Comparison of ENCODE assay signal across 9 cellular contexts in genomic region chr3:66989860-66990696, GRCh38. TPM values are rescaled to one million over a fixed set of nuclear protein-coding genes. Genes with fewer than 3 reads are reported as not detected.
DNase-seq lines count a peak whose midpoint lies in the region; ATAC-seq, FAIRE-seq and TF ChIP-seq lines count a peak whose summit lies in the region.
"Had no signal": no experiment of that assay in that cellular context is flagged by ENCODE, and none has a peak within 500 bp of the region (broad histone marks: within the 10 kb centered on the region; RNA-seq: fewer than 3 reads in every experiment).

No MANE protein-coding gene starts in this region.

- H4K20me1 ChIP-seq in K562 (replicated peaks; ENCODE audit: control insufficient read depth, insufficient read depth, low read length): no peaks in the 10 kb centered on the region

- H3K9me3 ChIP-seq in K562 (replicated peaks; ENCODE audit: control insufficient read depth, insufficient read depth, low read depth, low read length): no peaks in the 10 kb centered on the region
- H3K9me3 ChIP-seq: neutrophil had no signal

- no peak overlapping the region for H3K4me2 ChIP-seq in K562 (ENCODE audit: insufficient read depth, low read length)

- no peak overlapping the region for H3K4me3 ChIP-seq in K562

- H3K79me2 ChIP-seq in K562 (ENCODE audit: control insufficient read depth, insufficient read depth, low read length): no peaks in the 10 kb centered on the region

- H3K27me3 ChIP-seq in K562 (ENCODE audit: control insufficient read depth in 2 of 2, insufficient read depth in 2 of 2, low read length in 2 of 2): no peaks in the 10 kb centered on the region

- POLR2A ChIA-PET in K562 (lab: Yijun Ruan, JAX): interaction anchor here (0.5 to 1.3 kb wide), 2 partner anchors 18 to 30 kb away, joined by 3 read pairs; no protein-coding TSS in a partner anchor

- H3K9ac ChIP-seq in K562 (ENCODE audit: insufficient read depth in 1 of 2, low read depth in 2 of 2, low read length in 2 of 2): no peak overlapping the region

- peak; percentile 74 to 83 for TF ChIP-seq RAD21 in K562 (CRISPR knock-in tag; conservative IDR thresholded peaks at IDR 0.05 in 1 of 2, IDR thresholded peaks at IDR 0.05 in 1 of 2)

- CTCF ChIA-PET in K562 (lab: Yijun Ruan, JAX; ENCODE audit: low intra/inter-chr PET ratio): interaction anchor here (1.1 kb wide), 1 partner anchor 48 kb away, joined by 6 read pairs; no protein-coding TSS in a partner anchor
- CTCF ChIA-PET in activated naive CD4-positive, alpha-beta T cell treated with anti-CD3 and anti-CD28 coated beads for 36 hours (lab: Charles Lee): interaction anchor here (0.5 to 3.6 kb wide), 8 partner anchors 9 to 66 kb away, joined by 3 to 56 read pairs (median 4); no protein-coding TSS in a partner anchor

- H3K4me1 ChIP-seq in K562 (replicated peaks in 1 of 2; ENCODE audit: control insufficient read depth in 2 of 2, insufficient read depth in 2 of 2, low read length in 2 of 2): peaks cover 0 to 13% of the 10 kb centered on the region in 2 experiments; a peak in 2 of 5 replicates

- FAIRE-seq in K562 (lab: Jason Lieb, UNC): peak; percentile 60

- no peaks in the 10 kb centered on the region for H3K4me1 Mint-ChIP-seq in activated naive CD4-positive, alpha-beta T cell treated with anti-CD3 and anti-CD28 coated beads for 36 hours (ENCODE audit: low read depth)
- no peaks in the 10 kb centered on the region for H3K4me1 Mint-ChIP-seq in natural killer cell

- H2AFZ ChIP-seq in K562 (ENCODE audit: low read depth, low read length): peak overlapping the region; percentile 77

- 51% methylated on average over 6 of the region's 7 CpGs for WGBS in K562 (ENCODE audit: insufficient coverage, low coverage, missing lambda C conversion rate)

- TF ChIP-seq CTCF in K562 (IDR thresholded peaks at IDR 0.05 in 2 of 3, conservative IDR thresholded peaks at IDR 0.05 in 1 of 3; ENCODE audit: insufficient read depth in 2 of 3, low read depth in 1 of 3, low read length in 3 of 3) (peak in 2 of 3 experiments; percentile 44 to 68; a peak in 3 of 6 replicates), natural killer cell (IDR thresholded peaks at IDR 0.05) (no peak)

- H3K27me3 Mint-ChIP-seq in activated naive CD4-positive, alpha-beta T cell treated with anti-CD3 and anti-CD28 coated beads for 36 hours (ENCODE audit: low read depth): peaks cover 2% of the 10 kb centered on the region
- peaks cover 24 to 32% of the 10 kb centered on the region in 2 donors for H3K27me3 Mint-ChIP-seq in natural killer cell (ENCODE audit: low read depth in 2 of 2)

- 0 out of 3 replicates have a peak overlapping the region, but pooled peaks have one; percentile 14 for H3K27ac ChIP-seq in K562 (ENCODE audit: extremely low read depth, low read depth, low read length)
- H3K27ac ChIP-seq: neutrophil had no signal

- H3K36me3 Mint-ChIP-seq in activated naive CD4-positive, alpha-beta T cell treated with anti-CD3 and anti-CD28 coated beads for 36 hours (ENCODE audit: low read depth): no peaks in the 10 kb centered on the region
- no peaks in the 10 kb centered on the region for H3K36me3 Mint-ChIP-seq in natural killer cell

- H3K9me1 ChIP-seq in K562 (ENCODE audit: control insufficient read depth, insufficient read depth, low read length): no peaks in the 10 kb centered on the region

- BruUV-seq in K562 (replicated peaks; lab: Mats Ljungman, UMichigan): no TSS peak

- intact Hi-C loops in K562 (cut with micrococcal nuclease) (loop anchor here (1.0 to 2.0 kb wide), 2 partner anchors 17 to 47 kb away; no protein-coding TSS in a partner anchor), natural killer cell (cut with micrococcal nuclease) (no loop called here)
- intact Hi-C loops in activated naive CD4-positive, alpha-beta T cell treated with anti-CD3 and anti-CD28 coated beads for 36 hours (cut with micrococcal nuclease): no loop called here

- DNase-seq in G401 (ENCODE audit: low spot score): peak; percentile 10
- peak; percentile 20 to 40 (median 25) for DNase-seq in K562 (ENCODE audit: extremely low read depth in 1 of 4, low spot score in 3 of 4)
- no peak for DNase-seq in NCI-H1694 (lab: John Stamatoyannopoulos, UW)
- DNase-seq in NCI-H510A treated with DMSO at 0.1 percent for 48 hours (lab: John Stamatoyannopoulos, UW): no peak
- DNase-seq in activated naive CD4-positive, alpha-beta T cell treated with anti-CD3 and anti-CD28 coated beads for 36 hours: no peak
- DNase-seq in natural killer cell: no peak

- H3K4me3 Mint-ChIP-seq in activated naive CD4-positive, alpha-beta T cell treated with anti-CD3 and anti-CD28 coated beads for 36 hours: no peak overlapping the region
- no peak overlapping the region for H3K4me3 Mint-ChIP-seq in natural killer cell

- TF ChIP-seq EP300 in K562 (IDR thresholded peaks at IDR 0.05; ENCODE audit: low read length): no peak

- no peaks in the 10 kb centered on the region for H3K9me3 Mint-ChIP-seq in activated naive CD4-positive, alpha-beta T cell treated with anti-CD3 and anti-CD28 coated beads for 36 hours
- no peaks in the 10 kb centered on the region for H3K9me3 Mint-ChIP-seq in natural killer cell

- no peak overlapping the region for H3K27ac Mint-ChIP-seq in activated naive CD4-positive, alpha-beta T cell treated with anti-CD3 and anti-CD28 coated beads for 36 hours
- no peak overlapping the region for H3K27ac Mint-ChIP-seq in natural killer cell

- no peak for TF ChIP-seq POLR2A in K562 (conservative IDR thresholded peaks at IDR 0.05)

- ATAC-seq in GM19455 (IDR thresholded peaks at IDR 0.05; ENCODE audit: unreplicated experiment): peak; percentile 79
- ATAC-seq in HG03439 (IDR thresholded peaks at IDR 0.05; ENCODE audit: unreplicated experiment): peak; percentile 80
- ATAC-seq in K562: peak; percentile 85
- ATAC-seq in natural killer cell: no peak

- H3K36me3 ChIP-seq in K562 (ENCODE audit: control insufficient read depth, insufficient read depth, low read length): no peaks in the 10 kb centered on the region
- H3K36me3 ChIP-seq: neutrophil had no signal

- in situ Hi-C loops in G401 (cut with HindIII; ENCODE audit: low sequenced_read_pairs): no loop called here
- in situ Hi-C loops in K562 (cut with MboI): no loop called here

TF ChIP-seq in K562, 482 proteins besides CTCF, POLR2A, EP300 and RAD21 (continues in another document):
- TF ChIP-seq ZFP30 (CRISPR knock-in tag; IDR thresholded peaks at IDR 0.05; ENCODE audit: borderline replicate concordance) (no peak), FOSL1 (tag; conservative IDR thresholded peaks at IDR 0.05) (0 out of 2 replicates have a peak, but pooled peaks have one; percentile 34), ZNF592 (IDR thresholded peaks at IDR 0.05) (no peak)

RNA-seq across cellular contexts. Expression of gene KBTBD8, which starts 8.0 kb away (rescaled TPM):
- total RNA-seq in G401 (2014; rRNA removed; shearing (Covaris generic)): 9.8 and 19.1 TPM in 2 replicates
- 7.1 and 16.3 TPM in 2 replicates for total RNA-seq in K562 (2011; cell fraction: chromatin; rRNA removed; ENCODE audit: low replicate concordance)
- 2.1 and 2.8 TPM in 2 replicates for total RNA-seq in K562 (2011; cell fraction: nucleolus; rRNA removed)
- total RNA-seq in K562 (2011; cell fraction: nucleoplasm; rRNA removed): 6.5 and 6.6 TPM in 2 replicates
- 2.7 and 4.8 TPM in 2 replicates for total RNA-seq in K562 (2014; rRNA removed)
- 9.1 and 10.9 TPM in 2 replicates for total RNA-seq in K562 (2014; rRNA removed; fragmentation: Illumina TruSeq; extraction: Trizol)
- 9.1 and 10.5 TPM in 2 replicates for total RNA-seq in K562 (2015; rRNA removed; fragmentation: Illumina TruSeq; extraction: Trizol)
- total RNA-seq in K562 (2021): 7.7 and 7.8 TPM in 2 replicates
- 4.5 and 5.9 TPM in 2 replicates for polyA plus RNA-seq in K562 (2011; rRNA removed)
- polyA plus RNA-seq in K562 (2011; cell fraction: cytosol; rRNA removed): 0.39 and 2.1 TPM in 2 replicates
- 2.3 and 2.8 TPM in 2 replicates for polyA plus RNA-seq in K562 (2011; cell fraction: nucleus; rRNA removed)
- 3.8 and 3.9 TPM in 2 replicates for polyA plus RNA-seq in K562 (2012)
- 5.6 and 6.5 TPM in 2 replicates for polyA plus RNA-seq in K562 (2014; fragmentation: Illumina TruSeq; extraction: Trizol)
- 1 to 10 TPM; 2.8 to 3.7 TPM for polyA plus RNA-seq in K562 (2014; fragmentation: Nextera tagmentation; extraction: Ambion mirVana)
- polyA plus RNA-seq in K562 (2014; rRNA removed): 3.6 and 4.4 TPM in 2 replicates
- 10.6 and 12.0 TPM in 2 replicates for polyA minus RNA-seq in K562 (2011; rRNA and poly(A)+ RNA removed)
- 1.5 and 3.4 TPM in 2 replicates for polyA minus RNA-seq in K562 (2011; cell fraction: cytosol; rRNA and poly(A)+ RNA removed)
- polyA minus RNA-seq in K562 (2011; cell fraction: nucleus; rRNA and poly(A)+ RNA removed): 3.2 and 8.4 TPM in 2 replicates
- total RNA-seq in activated naive CD4-positive, alpha-beta T cell treated with anti-CD3 and anti-CD28 coated beads for 36 hours: 1 to 10 TPM; 6.8 to 7.4 TPM
- total RNA-seq in natural killer cell: 10 to 100 TPM in 2 of 3 donors, 1 to 10 TPM in 1; 8.6 to 11.8 (median 10.8) TPM

Comparison
In these comparisons a context has a peak if more than half of its experiments do, and no peak if none do; other contexts are left out.
1. DNase-seq: peak in G401 (single experiment) and K562 (4 of 4); none in NCI-H1694 (single experiment), NCI-H510A treated with DMSO at 0.1 percent for 48 hours (single experiment), activated naive CD4-positive, alpha-beta T cell treated with anti-CD3 and anti-CD28 coated beads for 36 hours (single experiment) and natural killer cell (single experiment).
2. ATAC-seq: peak in GM19455 (single experiment), HG03439 (single experiment) and K562 (single experiment); none in natural killer cell (0 of 3).